Comparison of ENCODE assay signal across 14 cellular contexts in the genomic region with DNA sequence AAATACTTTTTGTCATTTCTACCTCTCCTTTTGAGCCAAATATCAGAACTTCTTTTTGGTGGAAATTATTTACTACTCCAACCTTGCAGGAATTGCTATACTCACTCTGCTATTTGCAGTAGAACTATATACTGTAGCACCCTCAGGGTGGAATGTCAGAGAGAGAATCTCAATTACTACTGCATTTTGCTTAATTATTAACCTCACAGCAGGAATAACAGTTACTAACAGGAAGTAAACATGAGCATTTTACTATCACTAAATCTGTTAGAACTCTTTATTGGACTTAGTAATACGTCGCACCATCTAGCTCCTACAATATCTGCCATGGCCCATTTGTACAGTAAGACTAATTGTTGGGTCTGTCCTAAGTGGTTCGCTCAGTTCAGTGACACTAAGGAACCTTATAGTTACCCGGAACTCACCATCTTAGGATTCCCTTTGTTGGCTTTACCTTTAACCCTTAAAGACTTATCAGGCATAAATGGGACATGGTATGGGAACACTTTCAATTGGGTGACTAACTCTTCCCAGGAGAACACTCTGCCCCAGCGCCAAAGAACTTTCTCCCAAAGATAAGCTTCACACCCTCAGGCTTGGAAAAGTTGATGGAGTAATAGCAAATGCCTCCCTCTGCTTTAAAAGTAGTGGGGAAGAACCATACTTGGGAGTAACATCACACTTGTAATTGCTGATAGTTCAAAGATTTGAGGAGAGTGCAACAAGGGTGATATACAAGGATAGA. TPM values are rescaled to one million over a fixed set of nuclear protein-coding genes. Genes with fewer than 3 reads are reported as not detected.
"Had no signal": no experiment of that assay in that cellular context is flagged by ENCODE, and none has a peak within 500 bp of the region (broad histone marks: within the 10 kb centered on the region; RNA-seq: fewer than 3 reads in every experiment).

No MANE protein-coding gene starts in this region.

- H3K4me1 ChIP-seq: colonic mucosa had no signal

- H2AFZ ChIP-seq: parathyroid adenoma had no signal

- H3K9me3 ChIP-seq: colonic mucosa, right atrium auricular region, tibial nerve had no signal

- H3K4me3 ChIP-seq: cardiac muscle cell, colonic mucosa, right atrium auricular region, skin epidermis, tibial nerve had no signal

- ATAC-seq: activated CD4-positive, CD25-positive, alpha-beta regulatory T cell treated with anti-CD3 and anti-CD28 coated beads, Interleukin-2, amount 50 U/mL, for 24 hours; left ventricle myocardium superior had no signal

- H3K27ac ChIP-seq: cardiac muscle cell, colonic mucosa, parathyroid adenoma, right atrium auricular region, skin epidermis, tibial nerve had no signal

- DNase-seq: activated T-cell treated with anti-CD3 and anti-CD28 coated beads, Interleukin-2, amount 50 U/mL, for 1 hour; colonic mucosa; effector CD8-positive, alpha-beta T cell; foreskin melanocyte; head of caudate nucleus; left ventricle myocardium superior had no signal

- H3K36me3 ChIP-seq: cardiac muscle cell, colonic mucosa, right atrium auricular region, tibial nerve had no signal

- H3K27me3 ChIP-seq: cardiac muscle cell, colonic mucosa, right atrium auricular region, tibial nerve had no signal

RNA-seq across cellular contexts. Expression of a gene that starts 38.8 kb away (rescaled TPM):
- total RNA-seq: astrocyte; T-helper 2 cell treated with Interferon-gamma antibody and Interleukin-4, amounts not matched to agents 100 ng/mL and 5 ng/mL, for 36 hours had no signal
